ENCODE assay signal across 1 cellular context in the genomic region with DNA sequence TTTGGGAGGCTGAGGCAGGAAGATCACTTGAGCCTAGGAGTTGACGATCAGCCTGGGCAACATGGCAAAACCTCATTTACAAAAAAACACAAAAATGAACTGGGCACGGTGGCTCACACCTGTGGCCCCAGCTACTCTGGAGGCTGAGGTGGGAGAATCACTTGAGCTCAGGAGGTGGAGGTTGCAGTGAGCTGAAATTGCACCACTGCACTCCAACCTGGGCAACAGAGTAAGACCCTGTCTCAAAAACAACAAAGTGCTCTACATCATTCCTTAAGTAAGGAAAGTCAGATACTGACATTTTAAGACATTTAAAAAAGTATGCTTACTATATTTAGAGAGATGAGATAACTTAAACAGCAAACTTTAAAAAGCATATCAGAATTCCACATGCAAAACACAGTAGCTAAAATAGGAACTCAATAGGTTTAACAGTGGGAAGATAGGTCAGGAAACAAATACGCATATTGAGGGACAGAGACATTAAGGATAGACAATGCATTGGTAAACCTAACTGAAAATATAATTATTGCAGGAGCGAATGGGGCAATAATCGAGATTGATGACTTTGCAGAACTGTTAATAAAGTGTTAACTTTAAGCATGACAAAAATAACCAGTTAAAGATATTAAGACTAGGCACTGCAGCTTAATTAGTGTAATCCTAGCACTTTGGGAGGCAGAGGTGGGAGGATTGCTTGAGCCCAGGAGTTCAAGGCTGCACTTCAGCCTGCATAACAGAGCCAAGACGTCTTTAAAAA.
TF ChIP-seq lines count a peak whose summit lies in the region.

No MANE protein-coding gene starts in this region.

TF ChIP-seq in GM23338, 12 proteins besides CTCF, POLR2A, EP300 and RAD21:
- TF ChIP-seq, protein P1, sequence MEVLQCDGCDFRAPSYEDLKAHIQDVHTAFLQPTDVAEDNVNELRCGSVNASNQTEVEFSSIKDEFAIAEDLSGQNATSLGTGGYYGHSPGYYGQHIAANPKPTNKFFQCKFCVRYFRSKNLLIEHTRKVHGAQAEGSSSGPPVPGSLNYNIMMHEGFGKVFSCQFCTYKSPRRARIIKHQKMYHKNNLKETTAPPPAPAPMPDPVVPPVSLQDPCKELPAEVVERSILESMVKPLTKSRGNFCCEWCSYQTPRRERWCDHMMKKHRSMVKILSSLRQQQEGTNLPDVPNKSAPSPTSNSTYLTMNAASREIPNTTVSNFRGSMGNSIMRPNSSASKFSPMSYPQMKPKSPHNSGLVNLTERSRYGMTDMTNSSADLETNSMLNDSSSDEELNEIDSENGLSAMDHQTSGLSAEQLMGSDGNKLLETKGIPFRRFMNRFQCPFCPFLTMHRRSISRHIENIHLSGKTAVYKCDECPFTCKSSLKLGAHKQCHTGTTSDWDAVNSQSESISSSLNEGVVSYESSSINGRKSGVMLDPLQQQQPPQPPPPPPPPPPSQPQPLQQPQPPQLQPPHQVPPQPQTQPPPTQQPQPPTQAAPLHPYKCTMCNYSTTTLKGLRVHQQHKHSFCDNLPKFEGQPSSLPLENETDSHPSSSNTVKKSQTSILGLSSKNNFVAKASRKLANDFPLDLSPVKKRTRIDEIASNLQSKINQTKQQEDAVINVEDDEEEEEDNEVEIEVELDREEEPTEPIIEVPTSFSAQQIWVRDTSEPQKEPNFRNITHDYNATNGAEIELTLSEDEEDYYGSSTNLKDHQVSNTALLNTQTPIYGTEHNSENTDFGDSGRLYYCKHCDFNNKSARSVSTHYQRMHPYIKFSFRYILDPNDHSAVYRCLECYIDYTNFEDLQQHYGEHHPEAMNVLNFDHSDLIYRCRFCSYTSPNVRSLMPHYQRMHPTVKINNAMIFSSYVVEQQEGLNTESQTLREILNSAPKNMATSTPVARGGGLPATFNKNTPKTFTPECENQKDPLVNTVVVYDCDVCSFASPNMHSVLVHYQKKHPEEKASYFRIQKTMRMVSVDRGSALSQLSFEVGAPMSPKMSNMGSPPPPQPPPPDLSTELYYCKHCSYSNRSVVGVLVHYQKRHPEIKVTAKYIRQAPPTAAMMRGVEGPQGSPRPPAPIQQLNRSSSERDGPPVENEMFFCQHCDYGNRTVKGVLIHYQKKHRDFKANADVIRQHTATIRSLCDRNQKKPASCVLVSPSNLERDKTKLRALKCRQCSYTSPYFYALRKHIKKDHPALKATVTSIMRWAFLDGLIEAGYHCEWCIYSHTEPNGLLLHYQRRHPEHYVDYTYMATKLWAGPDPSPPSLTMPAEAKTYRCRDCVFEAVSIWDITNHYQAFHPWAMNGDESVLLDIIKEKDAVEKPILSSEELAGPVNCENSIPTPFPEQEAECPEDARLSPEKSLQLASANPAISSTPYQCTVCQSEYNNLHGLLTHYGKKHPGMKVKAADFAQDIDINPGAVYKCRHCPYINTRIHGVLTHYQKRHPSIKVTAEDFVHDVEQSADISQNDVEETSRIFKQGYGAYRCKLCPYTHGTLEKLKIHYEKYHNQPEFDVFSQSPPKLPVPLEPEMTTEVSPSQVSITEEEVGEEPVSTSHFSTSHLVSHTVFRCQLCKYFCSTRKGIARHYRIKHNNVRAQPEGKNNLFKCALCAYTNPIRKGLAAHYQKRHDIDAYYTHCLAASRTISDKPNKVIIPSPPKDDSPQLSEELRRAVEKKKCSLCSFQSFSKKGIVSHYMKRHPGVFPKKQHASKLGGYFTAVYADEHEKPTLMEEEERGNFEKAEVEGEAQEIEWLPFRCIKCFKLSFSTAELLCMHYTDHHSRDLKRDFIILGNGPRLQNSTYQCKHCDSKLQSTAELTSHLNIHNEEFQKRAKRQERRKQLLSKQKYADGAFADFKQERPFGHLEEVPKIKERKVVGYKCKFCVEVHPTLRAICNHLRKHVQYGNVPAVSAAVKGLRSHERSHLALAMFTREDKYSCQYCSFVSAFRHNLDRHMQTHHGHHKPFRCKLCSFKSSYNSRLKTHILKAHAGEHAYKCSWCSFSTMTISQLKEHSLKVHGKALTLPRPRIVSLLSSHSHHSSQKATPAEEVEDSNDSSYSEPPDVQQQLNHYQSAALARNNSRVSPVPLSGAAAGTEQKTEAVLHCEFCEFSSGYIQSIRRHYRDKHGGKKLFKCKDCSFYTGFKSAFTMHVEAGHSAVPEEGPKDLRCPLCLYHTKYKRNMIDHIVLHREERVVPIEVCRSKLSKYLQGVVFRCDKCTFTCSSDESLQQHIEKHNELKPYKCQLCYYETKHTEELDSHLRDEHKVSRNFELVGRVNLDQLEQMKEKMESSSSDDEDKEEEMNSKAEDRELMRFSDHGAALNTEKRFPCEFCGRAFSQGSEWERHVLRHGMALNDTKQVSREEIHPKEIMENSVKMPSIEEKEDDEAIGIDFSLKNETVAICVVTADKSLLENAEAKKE (CRISPR knock-in tag; IDR thresholded peaks at IDR 0.05): no peak
- TF ChIP-seq EZH2phosphoT487 (IDR thresholded peaks at IDR 0.05; ENCODE audit: unreplicated experiment): no peak
- TF ChIP-seq EZH2 (IDR thresholded peaks at IDR 0.05; ENCODE audit: low read depth, unreplicated experiment): no peak
- no peak for TF ChIP-seq STAT1 (IDR thresholded peaks at IDR 0.05; ENCODE audit: unreplicated experiment)
- TF ChIP-seq, protein P2, sequence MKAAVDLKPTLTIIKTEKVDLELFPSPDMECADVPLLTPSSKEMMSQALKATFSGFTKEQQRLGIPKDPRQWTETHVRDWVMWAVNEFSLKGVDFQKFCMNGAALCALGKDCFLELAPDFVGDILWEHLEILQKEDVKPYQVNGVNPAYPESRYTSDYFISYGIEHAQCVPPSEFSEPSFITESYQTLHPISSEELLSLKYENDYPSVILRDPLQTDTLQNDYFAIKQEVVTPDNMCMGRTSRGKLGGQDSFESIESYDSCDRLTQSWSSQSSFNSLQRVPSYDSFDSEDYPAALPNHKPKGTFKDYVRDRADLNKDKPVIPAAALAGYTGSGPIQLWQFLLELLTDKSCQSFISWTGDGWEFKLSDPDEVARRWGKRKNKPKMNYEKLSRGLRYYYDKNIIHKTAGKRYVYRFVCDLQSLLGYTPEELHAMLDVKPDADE (IDR thresholded peaks at IDR 0.05): no peak
- TF ChIP-seq ZNF114 (CRISPR knock-in tag; IDR thresholded peaks at IDR 0.05): no peak
- no peak for TF ChIP-seq CREB1 (CRISPR knock-in tag; IDR thresholded peaks at IDR 0.05; ENCODE audit: low read depth)
- no peak for TF ChIP-seq REST (IDR thresholded peaks at IDR 0.05; ENCODE audit: unreplicated experiment)
- no peak for TF ChIP-seq ZNF331 (CRISPR knock-in tag; IDR thresholded peaks at IDR 0.05; ENCODE audit: low read depth)
- no peak for TF ChIP-seq POLR2AphosphoS5 (IDR thresholded peaks at IDR 0.05; ENCODE audit: low read depth)
- no peak for TF ChIP-seq NANOG (IDR thresholded peaks at IDR 0.05; ENCODE audit: borderline replicate concordance)
- TF ChIP-seq JUNB (IDR thresholded peaks at IDR 0.05; ENCODE audit: unreplicated experiment): no peak
